Comparison of ENCODE assay signal across 7 cellular contexts in the genomic region with DNA sequence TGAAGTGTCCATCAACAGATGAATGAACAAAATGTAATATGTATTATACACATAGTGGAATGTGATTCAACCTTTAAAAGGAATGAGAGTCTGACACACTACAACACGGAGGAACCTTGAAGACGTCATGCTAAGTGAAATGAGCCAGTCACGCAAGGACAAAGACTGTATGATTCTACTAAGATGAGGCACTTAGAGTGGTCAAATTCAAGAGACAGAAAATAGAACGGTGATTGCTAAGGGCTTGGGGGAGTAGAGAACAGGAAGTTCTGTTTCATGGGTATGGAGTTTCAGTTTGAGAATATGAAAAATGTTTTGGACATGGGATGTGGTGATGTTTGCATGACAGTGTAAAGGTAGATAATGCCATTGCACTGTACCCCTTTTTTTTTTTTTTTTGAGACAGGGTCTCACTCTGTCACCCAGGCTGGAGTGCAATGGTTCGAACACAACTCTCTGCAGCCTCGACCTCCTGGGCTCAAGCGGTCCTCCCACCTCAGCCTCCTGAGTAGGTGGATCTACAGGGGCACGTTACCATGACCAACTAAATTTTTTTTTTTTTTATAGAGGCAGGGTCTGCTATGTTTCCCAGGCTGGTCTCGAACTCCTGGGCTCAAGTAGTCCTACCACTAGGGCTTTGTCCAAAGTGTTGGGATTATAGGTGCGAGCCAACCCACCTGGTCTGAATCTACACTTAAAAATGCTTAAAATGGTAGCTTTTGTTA. TPM values are rescaled to one million over a fixed set of nuclear protein-coding genes. Genes with fewer than 3 reads are reported as not detected.
DNase-seq lines count a peak whose midpoint lies in the region; ATAC-seq lines count a peak whose summit lies in the region.

No MANE protein-coding gene starts in this region.

- DNase-seq in MV-4-11 (lab: John Stamatoyannopoulos, UW) (peak; percentile 89), naive B cell (peak; percentile 48), NCI-H345 treated with DMSO at 0.1 percent for 48 hours (lab: John Stamatoyannopoulos, UW; ENCODE audit: unreplicated experiment) (no peak), kidney tubule cell (ENCODE audit: low spot score) (no peak)
- DNase-seq in NK-92 treated with Interleukin-12 subunit alpha and Interleukin-12 subunit beta, amount 100 ng/mL, for 24 hours (lab: John Stamatoyannopoulos, UW) = no peak

- peaks cover 62 to 82% (median 79%) of the 10 kb centered on the region in 3 donors for H3K4me1 Mint-ChIP-seq in naive B cell

- H3K4me3 Mint-ChIP-seq in naive B cell = peak overlapping the region; percentile 10 to 91 (median 78)

- H3K36me3 Mint-ChIP-seq in naive B cell = no peaks in the 10 kb centered on the region

- H3K27me3 Mint-ChIP-seq in naive B cell = no peaks in the 10 kb centered on the region

- no peaks in the 10 kb centered on the region for H3K9me3 Mint-ChIP-seq in naive B cell

- peak overlapping the region; percentile 7 to 97 (median 60) for H3K27ac Mint-ChIP-seq in naive B cell

- ATAC-seq in GM18873 (IDR thresholded peaks at IDR 0.05; ENCODE audit: low FRiP score, unreplicated experiment) (peak; percentile 52), HG02610 (IDR thresholded peaks at IDR 0.05; ENCODE audit: unreplicated experiment) (peak; percentile 51), naive B cell (ENCODE audit: low read depth in 2 of 2) (peak; percentile 3 to 5)

RNA-seq across cellular contexts. Expression of gene CCDC102A, which starts 2.9 kb away (rescaled TPM):
- polyA plus RNA-seq in naive B cell (ENCODE audit: low read depth in 6 of 6) = 10 to 100 TPM in 2 of 6 donors, 1 to 10 TPM in 4; 3.8 to 13.8 (median 9.3) TPM

RNA-seq across cellular contexts. Expression of gene ADGRG5, which starts 3.2 kb away (rescaled TPM):
- 10 to 100 TPM; 15.2 to 36.4 (median 18.9) TPM for polyA plus RNA-seq in naive B cell (ENCODE audit: low read depth in 6 of 6)

RNA-seq across cellular contexts. Expression of gene DOK4, which starts 52.9 kb away (rescaled TPM):
- 1 to 10 TPM in 4 of 6 donors, under 1 TPM in 1, not detected in 1; 0.22 to 2.1 (median 1.4) TPM for polyA plus RNA-seq in naive B cell (ENCODE audit: low read depth in 6 of 6)

Comparison
In these comparisons a context has a peak if more than half of its experiments do, and no peak if none do; other contexts are left out.
1. DNase-seq: peak in MV-4-11 (single experiment) and naive B cell (single experiment); none in NCI-H345 treated with DMSO at 0.1 percent for 48 hours (single experiment), NK-92 treated with Interleukin-12 subunit alpha and Interleukin-12 subunit beta, amount 100 ng/mL, for 24 hours (single experiment) and kidney tubule cell (single experiment).
2. Peak in every context shown above with its lines, with median percentiles within 50 percentile points of each other: ATAC-seq.